In the genomic region with DNA sequence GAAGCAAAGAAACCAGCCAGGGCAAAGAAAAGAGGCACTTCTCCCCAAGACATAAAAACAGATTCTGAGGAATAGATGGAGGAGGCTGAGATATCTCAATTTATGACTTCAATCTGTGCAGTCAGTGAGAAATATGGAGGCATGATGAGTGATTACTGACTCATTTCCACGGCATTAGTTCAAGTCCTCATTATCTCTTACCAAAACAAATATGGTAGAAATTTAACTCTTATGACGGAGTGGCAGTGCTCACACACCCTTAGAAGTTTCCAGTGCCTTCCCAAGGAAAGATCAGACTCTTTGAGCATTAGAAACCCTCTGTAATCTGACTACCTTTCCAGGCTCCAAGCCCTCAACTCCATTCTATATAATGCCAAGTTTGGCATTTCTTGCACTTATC, we compare ENCODE assay signal across 19 cellular contexts.
DNase-seq lines count a peak whose midpoint lies in the region; ATAC-seq and TF ChIP-seq lines count a peak whose summit lies in the region.
"Had no signal": no experiment of that assay in that cellular context is flagged by ENCODE, and none has a peak within 500 bp of the region (broad histone marks: within the 10 kb centered on the region; RNA-seq: fewer than 3 reads in every experiment).

No MANE protein-coding gene starts in this region.

- peak overlapping the region; percentile 47 for H2AFZ ChIP-seq in osteoblast (ENCODE audit: low read length)

- H3K79me2 ChIP-seq in osteoblast (ENCODE audit: insufficient read depth, low read length): no peaks in the 10 kb centered on the region

- H3K9me3 ChIP-seq in MG63: no peaks in the 10 kb centered on the region
- H3K9me3 ChIP-seq in osteoblast (ENCODE audit: low read depth, low read length): no peaks in the 10 kb centered on the region
- H3K9me3 ChIP-seq: uterus had no signal

- peaks cover 12% of the 10 kb centered on the region for H3K4me1 ChIP-seq in osteoblast (ENCODE audit: insufficient read depth, low read length)
- H3K4me1 ChIP-seq: uterus had no signal

- peak overlapping the region; percentile 51 for H3K27ac ChIP-seq in osteoblast (ENCODE audit: low read depth, low read length)
- H3K27ac ChIP-seq: HL-60, uterus had no signal

- H3K27me3 ChIP-seq in MG63: no peaks in the 10 kb centered on the region
- no peaks in the 10 kb centered on the region for H3K27me3 ChIP-seq in osteoblast (ENCODE audit: insufficient read depth, low read length)
- H3K27me3 ChIP-seq: uterus had no signal

- TF ChIP-seq POLR2A in erythroblast (IDR thresholded peaks at IDR 0.05; ENCODE audit: low read length): no peak

- no peaks in the 10 kb centered on the region for H4K20me1 ChIP-seq in osteoblast (ENCODE audit: insufficient read depth, low read length)

- TF ChIP-seq CTCF in choroid plexus epithelial cell (conservative IDR thresholded peaks at IDR 0.05; ENCODE audit: low read depth, low read length) (no peak), osteoblast (IDR thresholded peaks at IDR 0.05; ENCODE audit: extremely low read depth, low read depth, low read length) (no peak)

- H3K36me3 ChIP-seq in MG63: no peaks in the 10 kb centered on the region
- H3K36me3 ChIP-seq in osteoblast (ENCODE audit: insufficient read depth, low read length): no peaks in the 10 kb centered on the region
- H3K36me3 ChIP-seq: uterus had no signal

- peak overlapping the region; percentile 7 for H3K4me2 ChIP-seq in osteoblast (ENCODE audit: insufficient read depth, low read length)

- no peak for ATAC-seq in HG03139 (IDR thresholded peaks at IDR 0.05; ENCODE audit: unreplicated experiment)
- ATAC-seq: left lobe of liver; stimulated activated naive CD8-positive, alpha-beta T cell treated with anti-CD3 and anti-CD28 coated beads, Interleukin-15, amount 100 ng/mL, for 72 hours; T-cell had no signal

- H3K4me3 ChIP-seq in MG63 (no peak overlapping the region), choroid plexus epithelial cell (ENCODE audit: low read depth, low read length) (no peak overlapping the region), osteoblast (ENCODE audit: insufficient read depth, low read length) (no peak overlapping the region)
- H3K4me3 ChIP-seq: uterus had no signal

- peak; percentile 77 for DNase-seq in EL
- DNase-seq in MG63: peak; percentile 47
- peak; percentile 38 for DNase-seq in choroid plexus epithelial cell (ENCODE audit: low read depth)
- DNase-seq in osteoblast (ENCODE audit: insufficient read length, low spot score, missing footprints): peak; percentile 48
- DNase-seq in NCI-H2029 (lab: John Stamatoyannopoulos, UW): no peak
- DNase-seq in erythroblast (lab: John Stamatoyannopoulos, UW): no peak
- DNase-seq: activated naive CD4-positive, alpha-beta T cell treated with anti-CD3 and anti-CD28 coated beads for 36 hours; central memory CD4-positive, alpha-beta T cell; GDM1; Kasumi-1; NCI-H1694 treated with DMSO at 0.1 percent for 48 hours; NCI-H526; posterior cingulate gyrus; stimulated activated naive CD8-positive, alpha-beta T cell treated with anti-CD3 and anti-CD28 coated beads, Interleukin-15, amount 100 ng/mL, for 72 hours; T-cell; uterus had no signal

Comparison
In these comparisons a context has a peak if more than half of its experiments do, and no peak if none do; other contexts are left out.
1. DNase-seq: peak in EL (single experiment), MG63 (single experiment), choroid plexus epithelial cell (single experiment) and osteoblast (single experiment); none in NCI-H2029 (single experiment) and erythroblast (0 of 2).